Comparison of ENCODE assay signal across 8 cellular contexts in genomic region chr1:12208764-12209494, GRCh38. TPM values are rescaled to one million over a fixed set of nuclear protein-coding genes. Genes with fewer than 3 reads are reported as not detected.
DNase-seq lines count a peak whose midpoint lies in the region; ATAC-seq and TF ChIP-seq lines count a peak whose summit lies in the region.

No MANE protein-coding gene starts in this region.

- H3K4me1 ChIP-seq in adipocyte (ENCODE audit: control insufficient read depth, insufficient read depth, low read length) = no peaks in the 10 kb centered on the region
- H3K4me1 ChIP-seq in heart right ventricle = peaks cover 0 to 17% (median 10%) of the 10 kb centered on the region in 9 donors

- H3K9ac ChIP-seq in adipocyte (ENCODE audit: low read length) = no peak overlapping the region

- WGBS in heart right ventricle, 2 donors = 29 to 30% methylated on average over 14 of the region's 14 CpGs

- peak overlapping the region in 3 of 10 donors; percentile 4 to 43 (median 41) for H3K27ac ChIP-seq in heart right ventricle

- H3K9me3 ChIP-seq in adipocyte (ENCODE audit: control insufficient read depth, low read length) (no peaks in the 10 kb centered on the region), heart right ventricle (no peaks in the 10 kb centered on the region)

- intact Hi-C loops in heart right ventricle (cut with DNase I) = loop anchor here (1.0 to 2.0 kb wide), 3 partner anchors 84 to 85 kb away; no protein-coding TSS in a partner anchor

- peak; percentile 91 to 98 (median 95) for TF ChIP-seq CTCF in heart right ventricle (IDR thresholded peaks at IDR 0.05)

- H3K36me3 ChIP-seq in adipocyte (ENCODE audit: control insufficient read depth, insufficient read depth, low read length, severe bottlenecking) (peaks cover 3% of the 10 kb centered on the region), heart right ventricle (peaks cover 0 to 50% (median 0%) of the 10 kb centered on the region in 9 donors)

- no peak overlapping the region for H3K4me3 ChIP-seq in adipocyte (ENCODE audit: low read length)
- H3K4me3 ChIP-seq in heart right ventricle = no peak overlapping the region

- peaks cover 4% of the 10 kb centered on the region for H3K27me3 ChIP-seq in adipocyte (replicated peaks; ENCODE audit: control insufficient read depth, insufficient read depth, low read length)
- no peaks in the 10 kb centered on the region for H3K27me3 ChIP-seq in heart right ventricle

- ATAC-seq in GM18867 (IDR thresholded peaks at IDR 0.05; ENCODE audit: unreplicated experiment) (peak; percentile 45), heart right ventricle (peak; percentile 85 to 93 (median 91)), HG03378 (IDR thresholded peaks at IDR 0.05; ENCODE audit: unreplicated experiment) (no peak)

- DNase-seq in AG08396 (ENCODE audit: low spot score) (peak; percentile 90), NCI-H1092 treated with DMSO at 0.1 percent for 48 hours (lab: John Stamatoyannopoulos, UW) (peak; percentile 76), T-helper 2 cell (peak; percentile 69 to 83 (median 75)), adipocyte (ENCODE audit: low read depth) (peak; percentile 92), heart right ventricle (peak; percentile 83 to 89), retina (peak; percentile 90)

RNA-seq across cellular contexts. Expression of gene VPS13D, which starts 20.9 kb away (rescaled TPM):
- total RNA-seq in heart right ventricle = 100 to 1,000 TPM in 2 of 10 donors, 10 to 100 TPM in 8; 59.6 to 161 (median 92.0) TPM
- polyA plus RNA-seq in heart right ventricle = 10 to 100 TPM; 36.9 to 48.2 TPM

RNA-seq across cellular contexts. Expression of gene TNFRSF1B, which starts 42.1 kb away (rescaled TPM):
- 10 to 100 TPM in 8 of 10 donors, 1 to 10 TPM in 2; 8.0 to 55.4 (median 15.7) TPM for total RNA-seq in heart right ventricle
- polyA plus RNA-seq in heart right ventricle = 10 to 100 TPM; 11.9 to 15.3 TPM
